8 cellular contexts compared by ENCODE assay signal in genomic region chr1:58816072-58816746, GRCh38. TPM values are rescaled to one million over a fixed set of nuclear protein-coding genes. Genes with fewer than 3 reads are reported as not detected.
DNase-seq lines count a peak whose midpoint lies in the region; ATAC-seq and TF ChIP-seq lines count a peak whose summit lies in the region.

No MANE protein-coding gene starts in this region.

- no peaks in the 10 kb centered on the region for H3K9me3 Mint-ChIP-seq in activated B cell treated with CpG ODN at 0.5 μM for 24 hours

- peak; percentile 90 for ATAC-seq in GM18867 (IDR thresholded peaks at IDR 0.05; ENCODE audit: unreplicated experiment)
- peak; percentile 85 for ATAC-seq in HG03066 (IDR thresholded peaks at IDR 0.05; ENCODE audit: low read depth, unreplicated experiment)
- ATAC-seq in activated B cell treated with CpG ODN at 0.5 μM for 24 hours (ENCODE audit: low read depth): peak; percentile 91

- peaks cover 3% of the 10 kb centered on the region; the same call in 1 of the 2 replicates for H3K9me3 ChIP-seq in AG04450 (ENCODE audit: control insufficient read depth, insufficient read depth, low read length)
- no peaks in the 10 kb centered on the region for H3K9me3 ChIP-seq in spleen

- DNase-seq in AG04450 (ENCODE audit: low read depth, low spot score): peak; percentile 70
- DNase-seq in NCI-H2171 (lab: John Stamatoyannopoulos, UW): peak; percentile 74
- peak; percentile 85 for DNase-seq in activated B cell treated with CpG ODN at 0.5 μM for 24 hours
- peak; percentile 89 to 92 for DNase-seq in cardiac fibroblast (ENCODE audit: low read depth in 2 of 2)
- DNase-seq in iris pigment epithelial cell (ENCODE audit: low read depth): peak; percentile 94
- DNase-seq in spleen: peak; percentile 99

- no peaks in the 10 kb centered on the region for H3K27me3 Mint-ChIP-seq in activated B cell treated with CpG ODN at 0.5 μM for 24 hours

- TF ChIP-seq CTCF in AG04450 (IDR thresholded peaks at IDR 0.05; ENCODE audit: low read depth, low read length): peak; percentile 12; the same call in 1 of the 2 replicates
- no peak for TF ChIP-seq CTCF in activated B cell treated with CpG ODN at 0.5 μM for 24 hours (IDR thresholded peaks at IDR 0.05)
- peak; percentile 1 for TF ChIP-seq CTCF in cardiac fibroblast (IDR thresholded peaks at IDR 0.05; ENCODE audit: low read depth, low read length)
- TF ChIP-seq CTCF in spleen (IDR thresholded peaks at IDR 0.05 in 8 of 11, conservative IDR thresholded peaks at IDR 0.05 in 3 of 11): peak in 6 of 11 experiments; percentile 4 to 30 (median 16)

- no peaks in the 10 kb centered on the region for H3K27me3 ChIP-seq in AG04450 (ENCODE audit: control insufficient read depth, insufficient read depth, low read length)
- H3K27me3 ChIP-seq in spleen (replicated peaks in 1 of 7): no peaks in the 10 kb centered on the region

- CTCF ChIA-PET in AG04450 (lab: Charles Lee): interaction anchor here (0.7 kb wide), 1 partner anchor 126 kb away, joined by 3 read pairs; no protein-coding TSS in a partner anchor
- CTCF ChIA-PET in activated B cell treated with CpG ODN at 0.5 μM for 24 hours (lab: Charles Lee): interaction anchor here (0.8 kb wide), 1 partner anchor 31 kb away, joined by 5 read pairs; the partner anchor contains the start of gene JUN

- peak overlapping the region; percentile 93 for H3K4me3 Mint-ChIP-seq in activated B cell treated with CpG ODN at 0.5 μM for 24 hours

- peak overlapping the region; percentile 61 for H3K4me3 ChIP-seq in AG04450 (ENCODE audit: low read depth, low read length)
- H3K4me3 ChIP-seq in cardiac fibroblast (replicated peaks in 1 of 2; ENCODE audit: low read depth in 2 of 2, low read length in 2 of 2): peak overlapping the region; percentile 42 to 55
- peak overlapping the region; percentile 43 to 83 (median 62) for H3K4me3 ChIP-seq in spleen

- 0 to 1% (median 1%) methylated on average over 15 to 49 of the region's 49 CpGs for WGBS in spleen, 5 donors

- peaks cover 17 to 64% (median 44%) of the 10 kb centered on the region in 6 donors for H3K4me1 ChIP-seq in spleen

- TF ChIP-seq POLR2A in spleen (IDR thresholded peaks at IDR 0.05): no peak

- H3K4me1 Mint-ChIP-seq in activated B cell treated with CpG ODN at 0.5 μM for 24 hours: peaks cover 46% of the 10 kb centered on the region

- H3K27ac ChIP-seq in AG04450 (ENCODE audit: low read depth, low read length): peak overlapping the region; percentile 90
- H3K27ac ChIP-seq in spleen: peak overlapping the region; percentile 85 to 97 (median 93)

- no peaks in the 10 kb centered on the region for H3K36me3 ChIP-seq in spleen

- POLR2A ChIA-PET in AG04450 (lab: Yijun Ruan, JAX): interaction anchor here (0.8 to 1.8 kb wide), 2 partner anchors 33 to 481 kb away, joined by 3 to 10 read pairs; partner anchors contain the start of genes FGGY and JUN
- POLR2A ChIA-PET in activated B cell treated with CpG ODN at 0.5 μM for 24 hours (lab: Charles Lee): interaction anchor here (0.7 to 3.5 kb wide), 16 partner anchors 9 to 480 kb away, joined by 3 to 47 read pairs (median 4); partner anchors contain the start of genes FGGY, JUN and MYSM1

- intact Hi-C loops in activated B cell treated with CpG ODN at 0.5 μM for 24 hours (cut with micrococcal nuclease) (loop anchor here (1.0 to 10.0 kb wide), 8 partner anchors 10 to 881 kb away; partner anchors contain the start of gene FGGY), spleen (cut with DNase I; ENCODE audit: low total_unique reads) (loop anchor here (10.0 kb wide), 2 partner anchors 249 to 479 kb away; partner anchors contain the start of gene FGGY)

- peaks cover 2% of the 10 kb centered on the region for H3K36me3 Mint-ChIP-seq in activated B cell treated with CpG ODN at 0.5 μM for 24 hours (ENCODE audit: low read depth)

- H3K27ac Mint-ChIP-seq in activated B cell treated with CpG ODN at 0.5 μM for 24 hours: peak overlapping the region; percentile 92

RNA-seq across cellular contexts. Expression of gene JUN, which starts 32.4 kb away (rescaled TPM):
- polyA plus RNA-seq in AG04450 (2011; rRNA removed) (48.7 and 56.5 TPM in 2 replicates), spleen (10 to 100 TPM in 2 of 3 donors, 1 to 10 TPM in 1; 8.3 to 40.8 (median 18.6) TPM)
- 95.6 and 108 TPM in 2 replicates for polyA minus RNA-seq in AG04450 (2011; rRNA and poly(A)+ RNA removed)
- total RNA-seq in activated B cell treated with CpG ODN at 0.5 μM for 24 hours (35.3 and 36.6 TPM in 2 replicates), spleen (100 to 1,000 TPM in 1 of 7 donors, 10 to 100 TPM in 6; 33.7 to 162 (median 60.3) TPM)

Comparison
In these comparisons a context has a peak if more than half of its experiments do, and no peak if none do; other contexts are left out.
1. Peak in every context shown above with its lines: DNase-seq, ATAC-seq, H3K4me3 ChIP-seq and H3K27ac ChIP-seq.